In genomic region chr11:20474951-20475517, GRCh38 we compare ENCODE assay signal across 18 cellular contexts.
A peak's percentile ranks its signal among the peaks of the same experiment; 100 is the strongest.
DNase-seq lines count a peak whose midpoint lies in the region; ATAC-seq and TF ChIP-seq lines count a peak whose summit lies in the region.
"Had no signal": no experiment of that assay in that cellular context is flagged by ENCODE, and none has a peak within 500 bp of the region (broad histone marks: within the 10 kb centered on the region; RNA-seq: fewer than 3 reads in every experiment).

No MANE protein-coding gene starts in this region.

- POLR2A ChIA-PET in MCF 10A (lab: Yijun Ruan, JAX): interaction anchor here (1.0 to 1.4 kb wide), 2 partner anchors 78 to 107 kb away, joined by 3 read pairs; no protein-coding TSS in a partner anchor

- H3K27me3 Mint-ChIP-seq in MCF 10A (ENCODE audit: insufficient read depth, unreplicated experiment): no peaks in the 10 kb centered on the region
- no peaks in the 10 kb centered on the region for H3K27me3 Mint-ChIP-seq in dendritic cell treated with granulocyte-macrophage colony-stimulating factor and Interleukin-4, amounts not matched to agents 40 ng/mL and 50 ng/mL, for 4 days
- H3K27me3 Mint-ChIP-seq: activated CD8-positive, alpha-beta T cell treated with anti-CD3 and anti-CD28 coated beads for 36 hours had no signal

- DNase-seq in MCF 10A (ENCODE audit: unreplicated experiment) (peak; percentile 27), breast epithelium (ENCODE audit: low spot score in 2 of 2) (no peak), NB4 (ENCODE audit: low read depth) (peak; percentile 29), suprapubic skin (ENCODE audit: low spot score in 2 of 2) (no peak), NCI-H2107 treated with DMSO at 0.1 percent for 48 hours (lab: John Stamatoyannopoulos, UW; ENCODE audit: unreplicated experiment) (no peak)
- DNase-seq in central memory CD4-positive, alpha-beta T cell: no peak
- DNase-seq: activated CD8-positive, alpha-beta T cell treated with anti-CD3 and anti-CD28 coated beads for 36 hours; activated gamma-delta T cell treated with Interleukin-2 at 50 U/mL for 16 hours; body of pancreas; GM23248; NCI-H1048; ovary; stimulated activated CD4-positive, alpha-beta T cell treated with anti-CD3 and anti-CD28 coated beads, Interleukin-15, amount 100 ng/mL, for 24 hours had no signal

- H3K27me3 ChIP-seq in breast epithelium: no peaks in the 10 kb centered on the region
- no peaks in the 10 kb centered on the region for H3K27me3 ChIP-seq in suprapubic skin
- H3K27me3 ChIP-seq: body of pancreas, ovary, tibial nerve had no signal

- intact Hi-C loops in MCF 10A (cut with micrococcal nuclease) (no loop called here), breast epithelium (cut with DNase I; ENCODE audit: low total_unique reads) (no loop called here)
- intact Hi-C loops in dendritic cell treated with granulocyte-macrophage colony-stimulating factor and Interleukin-4, amounts not matched to agents 40 ng/mL and 50 ng/mL, for 4 days (cut with micrococcal nuclease): no loop called here

- H3K9me3 ChIP-seq in breast epithelium: no peaks in the 10 kb centered on the region
- H3K9me3 ChIP-seq in suprapubic skin: no peaks in the 10 kb centered on the region
- H3K9me3 ChIP-seq: body of pancreas, ovary had no signal

- H3K4me1 Mint-ChIP-seq in MCF 10A (ENCODE audit: insufficient read depth, unreplicated experiment): peaks cover 26% of the 10 kb centered on the region
- H3K4me1 Mint-ChIP-seq in dendritic cell treated with granulocyte-macrophage colony-stimulating factor and Interleukin-4, amounts not matched to agents 40 ng/mL and 50 ng/mL, for 4 days (ENCODE audit: low read depth): peaks cover 27% of the 10 kb centered on the region

- peaks cover 17% of the 10 kb centered on the region for H3K36me3 Mint-ChIP-seq in MCF 10A (ENCODE audit: insufficient read depth, unreplicated experiment)
- H3K36me3 Mint-ChIP-seq in dendritic cell treated with granulocyte-macrophage colony-stimulating factor and Interleukin-4, amounts not matched to agents 40 ng/mL and 50 ng/mL, for 4 days (ENCODE audit: low read depth): peaks cover 23% of the 10 kb centered on the region

- CTCF ChIA-PET in MCF 10A (lab: Yijun Ruan, JAX): interaction anchor here (0.9 kb wide), 1 partner anchor 26 kb away, joined by 3 read pairs; no protein-coding TSS in a partner anchor

- H3K36me3 ChIP-seq in breast epithelium: no peaks in the 10 kb centered on the region
- H3K36me3 ChIP-seq in suprapubic skin: no peaks in the 10 kb centered on the region
- H3K36me3 ChIP-seq: ovary had no signal

- no peak overlapping the region for H3K4me3 ChIP-seq in breast epithelium
- H3K4me3 ChIP-seq in NB4 (ENCODE audit: low read depth, low read length): no peak overlapping the region
- no peak overlapping the region for H3K4me3 ChIP-seq in suprapubic skin
- H3K4me3 ChIP-seq: A549, body of pancreas, GM23248, ovary, tibial nerve had no signal

- BruUV-seq in MCF 10A (replicated peaks; lab: Mats Ljungman, UMichigan): no TSS peak

- peak overlapping the region; percentile 87 for H3K27ac Mint-ChIP-seq in MCF 10A (ENCODE audit: low read depth, unreplicated experiment)
- peak overlapping the region; percentile 78 for H3K27ac Mint-ChIP-seq in dendritic cell treated with granulocyte-macrophage colony-stimulating factor and Interleukin-4, amounts not matched to agents 40 ng/mL and 50 ng/mL, for 4 days
- H3K27ac Mint-ChIP-seq: activated CD8-positive, alpha-beta T cell treated with anti-CD3 and anti-CD28 coated beads for 36 hours had no signal

- H3K27ac ChIP-seq in breast epithelium: peak overlapping the region in 1 of 2 donors; percentile 13
- peak overlapping the region; percentile 57 for H3K27ac ChIP-seq in suprapubic skin
- H3K27ac ChIP-seq: A549, body of pancreas, GM23248, ovary had no signal

- H3K4me1 ChIP-seq in breast epithelium (no peaks in the 10 kb centered on the region), suprapubic skin (peaks cover 13% of the 10 kb centered on the region)
- H3K4me1 ChIP-seq: body of pancreas had no signal

- peak overlapping the region; percentile 45 for H3K4me3 Mint-ChIP-seq in MCF 10A (ENCODE audit: unreplicated experiment)
- H3K4me3 Mint-ChIP-seq in dendritic cell treated with granulocyte-macrophage colony-stimulating factor and Interleukin-4, amounts not matched to agents 40 ng/mL and 50 ng/mL, for 4 days: peak overlapping the region; percentile 13
- H3K4me3 Mint-ChIP-seq: activated CD8-positive, alpha-beta T cell treated with anti-CD3 and anti-CD28 coated beads for 36 hours had no signal

- no peak for TF ChIP-seq CTCF in MCF 10A (IDR thresholded peaks at IDR 0.05; ENCODE audit: unreplicated experiment)
- TF ChIP-seq CTCF in breast epithelium (IDR thresholded peaks at IDR 0.05): no peak
- TF ChIP-seq CTCF in NB4 (IDR thresholded peaks at IDR 0.05; ENCODE audit: low read depth, low read length): no peak
- no peak for TF ChIP-seq CTCF in suprapubic skin (IDR thresholded peaks at IDR 0.05)

- TF ChIP-seq POLR2A in breast epithelium (IDR thresholded peaks at IDR 0.05): no peak
- no peak for TF ChIP-seq POLR2A in NB4 (IDR thresholded peaks at IDR 0.05; ENCODE audit: extremely low read depth, insufficient read length)
- no peak for TF ChIP-seq POLR2A in suprapubic skin (IDR thresholded peaks at IDR 0.05)

- ATAC-seq in HG03565 (IDR thresholded peaks at IDR 0.05; ENCODE audit: unreplicated experiment): no peak
- ATAC-seq: activated CD8-positive, alpha-beta T cell treated with anti-CD3 and anti-CD28 coated beads for 36 hours; Panc1 had no signal

- TF ChIP-seq EP300 in suprapubic skin (IDR thresholded peaks at IDR 0.05): no peak

- 82% methylated on average over 2 of the region's 2 CpGs for WGBS in suprapubic skin

- no peaks in the 10 kb centered on the region for H3K9me3 Mint-ChIP-seq in MCF 10A (ENCODE audit: unreplicated experiment)
- H3K9me3 Mint-ChIP-seq in dendritic cell treated with granulocyte-macrophage colony-stimulating factor and Interleukin-4, amounts not matched to agents 40 ng/mL and 50 ng/mL, for 4 days: no peaks in the 10 kb centered on the region

Comparison
In these comparisons a context has a peak if more than half of its experiments do, and no peak if none do; other contexts are left out.
1. DNase-seq: peak in MCF 10A (single experiment) and NB4 (single experiment); none in breast epithelium (0 of 2), suprapubic skin (0 of 2), NCI-H2107 treated with DMSO at 0.1 percent for 48 hours (single experiment) and central memory CD4-positive, alpha-beta T cell (single experiment).